Comparison of ENCODE assay signal across 8 cellular contexts in the genomic region with DNA sequence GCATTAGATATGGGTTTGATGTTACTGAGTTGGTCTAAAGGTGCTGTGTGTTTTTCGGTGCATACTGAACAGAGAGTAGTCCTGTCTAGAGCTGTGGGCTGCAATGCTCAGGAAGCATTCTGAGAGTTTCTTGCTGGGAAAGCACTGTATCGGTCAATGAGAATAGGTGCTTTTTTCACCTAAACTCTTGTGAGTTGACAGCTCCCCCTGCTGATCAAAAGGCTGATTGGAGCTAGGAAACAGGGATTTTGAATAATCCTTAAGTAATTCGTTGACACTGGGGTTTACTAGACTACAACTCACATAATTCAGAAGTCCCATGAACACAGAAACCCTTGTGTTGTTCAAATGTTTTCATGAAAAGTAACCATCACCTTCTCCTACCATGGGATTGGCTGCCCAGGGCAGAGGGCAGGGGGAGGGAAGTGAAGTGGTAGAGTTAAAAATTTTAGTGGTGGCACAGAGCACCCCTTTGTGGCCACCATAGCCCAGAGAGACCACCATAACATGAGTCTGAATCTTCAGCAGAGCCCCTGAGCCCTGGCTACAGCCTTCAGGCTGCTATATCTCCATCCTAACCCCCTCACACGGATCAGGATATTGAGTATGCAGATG. TPM values are rescaled to one million over a fixed set of nuclear protein-coding genes. Genes with fewer than 3 reads are reported as not detected.
A peak's percentile ranks its signal among the peaks of the same experiment; 100 is the strongest.
DNase-seq lines count a peak whose midpoint lies in the region; ATAC-seq and TF ChIP-seq lines count a peak whose summit lies in the region.

No MANE protein-coding gene starts in this region.

- no peak overlapping the region for H4K8ac ChIP-seq in neuronal stem cell (ENCODE audit: low read depth, low read length)

- ATAC-seq in HG03280 (IDR thresholded peaks at IDR 0.05; ENCODE audit: unreplicated experiment) = no peak
- ATAC-seq in GM21619 (IDR thresholded peaks at IDR 0.05; ENCODE audit: unreplicated experiment) = no peak

- peaks cover 0 to 13% of the 10 kb centered on the region in 2 donors for H3K36me3 ChIP-seq in neuronal stem cell (replicated peaks in 1 of 2; ENCODE audit: control insufficient read depth in 2 of 2, insufficient read depth in 2 of 2, low read length in 2 of 2)

- H3K27ac ChIP-seq in neuronal stem cell (replicated peaks; ENCODE audit: low read length) = no peak overlapping the region

- H2AFZ ChIP-seq in neuronal stem cell (ENCODE audit: low read length) = no peak overlapping the region

- no peak overlapping the region for H3K18ac ChIP-seq in neuronal stem cell (ENCODE audit: low read length)

- no peaks in the 10 kb centered on the region for H3K4me1 ChIP-seq in neuronal stem cell (ENCODE audit: control insufficient read depth in 2 of 2, insufficient read depth in 1 of 2, low read depth in 1 of 2, low read length in 2 of 2)

- H3K4me2 ChIP-seq in neuronal stem cell (ENCODE audit: insufficient read depth, low read length, poor library complexity, severe bottlenecking) = no peak overlapping the region

- no peaks in the 10 kb centered on the region for H3K79me1 ChIP-seq in neuronal stem cell (ENCODE audit: low read depth, low read length)

- H3K9ac ChIP-seq in neuronal stem cell (ENCODE audit: low read depth, low read length, poor library complexity) = no peak overlapping the region

- H3K4ac ChIP-seq in neuronal stem cell (ENCODE audit: low read length) = no peak overlapping the region

- no peak overlapping the region for H3K4me3 ChIP-seq in fibroblast of pulmonary artery (replicated peaks; ENCODE audit: low read depth, low read length)
- no peak overlapping the region for H3K4me3 ChIP-seq in neuronal stem cell (ENCODE audit: low read length in 2 of 2)

- H2BK5ac ChIP-seq in neuronal stem cell (ENCODE audit: low read length) = no peak overlapping the region

- no peak overlapping the region for H3K14ac ChIP-seq in neuronal stem cell (ENCODE audit: low read length)

- WGBS in neuronal stem cell (ENCODE audit: extremely low coverage in 2 of 2, insufficient read length in 2 of 2, insufficient replicate concordance in 1 of 2), 2 donors = no CpG with 5 or more reads among the region's 4 CpGs

- peaks cover 0 to 4% of the 10 kb centered on the region in 2 donors for H3K9me3 ChIP-seq in neuronal stem cell (replicated peaks in 1 of 2; ENCODE audit: control insufficient read depth in 2 of 2, insufficient read depth in 1 of 2, low read depth in 1 of 2, low read length in 2 of 2)

- H2BK12ac ChIP-seq in neuronal stem cell (ENCODE audit: low read length) = no peak overlapping the region

- DNase-seq in AG08395 (ENCODE audit: low spot score) = peak; percentile 78
- no peak for DNase-seq in GM10266 (ENCODE audit: extremely low spot score)
- DNase-seq in NCI-H2196 (lab: John Stamatoyannopoulos, UW; ENCODE audit: unreplicated experiment) = peak; percentile 59
- DNase-seq in activated T-cell treated with anti-CD3 and anti-CD28 coated beads for 4 hours = peak; percentile 52
- peak; percentile 89 for DNase-seq in fibroblast of pulmonary artery (ENCODE audit: low read depth)
- peak; percentile 71 for DNase-seq in neuronal stem cell (ENCODE audit: low spot score)

- peaks cover 0 to 19% (median 0%) of the 10 kb centered on the region in 3 experiments for H3K27me3 ChIP-seq in neuronal stem cell (ENCODE audit: control insufficient read depth in 3 of 3, insufficient read depth in 3 of 3, low read depth in 1 of 3, low read length in 3 of 3)

- no peak overlapping the region for H4K91ac ChIP-seq in neuronal stem cell (ENCODE audit: low read depth, low read length, poor library complexity)

- H3K23ac ChIP-seq in neuronal stem cell (ENCODE audit: low read depth, low read length, poor library complexity) = no peak overlapping the region

- H2BK15ac ChIP-seq in neuronal stem cell (ENCODE audit: low read length) = no peak overlapping the region

- H2AK5ac ChIP-seq in neuronal stem cell (ENCODE audit: low read depth, low read length) = no peak overlapping the region

- H2BK120ac ChIP-seq in neuronal stem cell (ENCODE audit: low read depth, low read length) = no peak overlapping the region

- TF ChIP-seq CTCF in GM10266 (IDR thresholded peaks at IDR 0.05; ENCODE audit: control insufficient read depth, insufficient read depth, low read depth, missing control alignments) = peak; percentile 79
- TF ChIP-seq CTCF in fibroblast of pulmonary artery (IDR thresholded peaks at IDR 0.05; ENCODE audit: low read length, missing control alignments) = peak; percentile 82

RNA-seq across cellular contexts. Expression of gene MANF, which starts 13.0 kb away (rescaled TPM):
- polyA plus RNA-seq in neuronal stem cell (2013, experiment 1 of 2) = 106 TPM
- 113 TPM for polyA plus RNA-seq in neuronal stem cell (2013, experiment 2 of 2)

RNA-seq across cellular contexts. Expression of gene RBM15B, which starts 19.0 kb away (rescaled TPM):
- 44.8 TPM for polyA plus RNA-seq in neuronal stem cell (2013, experiment 1 of 2)
- 45.4 TPM for polyA plus RNA-seq in neuronal stem cell (2013, experiment 2 of 2)
